Comparison of ENCODE assay signal across 19 cellular contexts in genomic region chr15:78712797-78713515, GRCh38.
"Had no signal": no experiment of that assay in that cellular context is flagged by ENCODE, and none has a peak within 500 bp of the region (broad histone marks: within the 10 kb centered on the region; RNA-seq: fewer than 3 reads in every experiment).

No MANE protein-coding gene starts in this region.

- H3K9me3 ChIP-seq: esophagus squamous epithelium, neutrophil had no signal

- H3K27ac ChIP-seq: esophagus squamous epithelium, neutrophil, parathyroid adenoma had no signal

- DNase-seq: activated CD4-positive, alpha-beta T cell treated with anti-CD3 and anti-CD28 coated beads, Interleukin-2, amount 50 U/mL, for 1 hour; activated CD4-positive, CD25-positive, alpha-beta regulatory T cell treated with anti-CD3 and anti-CD28 coated beads, Interleukin-2, amount 50 U/mL, for 72 hours; activated naive CD4-positive, alpha-beta T cell; activated naive CD8-positive, alpha-beta T cell treated with anti-CD3 and anti-CD28 coated beads for 36 hours; activated T-cell treated with anti-CD3 and anti-CD28 coated beads, Interleukin-2, amount 50 U/mL, for 1 hour; amniotic stem cell; dermis blood vessel endothelial cell; effector memory CD4-positive, alpha-beta T cell; esophagus squamous epithelium; hippocampal formation; islet precursor cell; left colon; stimulated activated naive CD4-positive, alpha-beta T cell had no signal

- H3K36me3 ChIP-seq: esophagus squamous epithelium, neutrophil had no signal

- ATAC-seq: activated T-helper 17 cell treated with anti-CD3 and anti-CD28 coated beads, Interleukin-2, amount 50 U/mL, for 72 hours; left colon; natural killer cell treated with Interleukin-12 subunit alpha and Interleukin-12 subunit beta and Interleukin-15 and Interleukin-18, amount 100 ng/mL, for 72 hours; sciatic nerve had no signal

- H3K4me1 ChIP-seq: parathyroid adenoma had no signal

- H3K4me3 ChIP-seq: esophagus squamous epithelium, lung had no signal
